Comparison of ENCODE assay signal across 8 cellular contexts in genomic region chr1:8848663-8849386, GRCh38. TPM values are rescaled to one million over a fixed set of nuclear protein-coding genes. Genes with fewer than 3 reads are reported as not detected.
DNase-seq lines count a peak whose midpoint lies in the region; ATAC-seq and TF ChIP-seq lines count a peak whose summit lies in the region.

No MANE protein-coding gene starts in this region.

- peak; percentile 88 for TF ChIP-seq CTCF in mesothelial cell of epicardium (IDR thresholded peaks at IDR 0.05; ENCODE audit: unreplicated experiment)

- DNase-seq in DMS79 (lab: John Stamatoyannopoulos, UW) = peak; percentile 92
- DNase-seq in NCI-H82 treated with DMSO at 0.1 percent for 48 hours (lab: John Stamatoyannopoulos, UW; ENCODE audit: unreplicated experiment) = peak; percentile 82
- peak; percentile 92 for DNase-seq in activated CD8-positive, alpha-beta memory T cell treated with anti-CD3 and anti-CD28 coated beads for 24 hours
- peak; percentile 34 to 56 (median 49) for DNase-seq in effector memory CD4-positive, alpha-beta T cell
- peak; percentile 86 to 89 for DNase-seq in mesothelial cell of epicardium (ENCODE audit: low spot score in 2 of 2, unreplicated experiment in 2 of 2)
- DNase-seq in stimulated activated CD8-positive, alpha-beta memory T cell treated with anti-CD3 and anti-CD28 coated beads, Interleukin-15, amount 100 ng/mL, for 1 hour (ENCODE audit: low read depth) = peak; percentile 49

- peaks cover 18% of the 10 kb centered on the region for H3K4me1 Mint-ChIP-seq in mesothelial cell of epicardium

- no peaks in the 10 kb centered on the region for H3K36me3 ChIP-seq in effector memory CD4-positive, alpha-beta T cell (ENCODE audit: control insufficient read depth, insufficient read depth, low read length)

- H3K4me3 Mint-ChIP-seq in mesothelial cell of epicardium = no peak overlapping the region

- no peak overlapping the region for H3K27ac ChIP-seq in effector memory CD4-positive, alpha-beta T cell (ENCODE audit: insufficient read depth, low read length, poor library complexity, severe bottlenecking)

- H3K9me3 ChIP-seq in effector memory CD4-positive, alpha-beta T cell (ENCODE audit: control insufficient read depth, low read length) = no peaks in the 10 kb centered on the region

- no peak overlapping the region for H3K4me3 ChIP-seq in effector memory CD4-positive, alpha-beta T cell (ENCODE audit: insufficient read depth, low read depth, low read length, poor library complexity, severe bottlenecking)

- no peak overlapping the region for H3K27ac Mint-ChIP-seq in mesothelial cell of epicardium

- H3K27me3 ChIP-seq in effector memory CD4-positive, alpha-beta T cell (replicated peaks; ENCODE audit: control insufficient read depth, insufficient read depth, low read length, poor library complexity, severe bottlenecking) = no peaks in the 10 kb centered on the region

- ATAC-seq in HG03521 (IDR thresholded peaks at IDR 0.05; ENCODE audit: unreplicated experiment) = peak; percentile 48
- no peak for ATAC-seq in HG03045 (IDR thresholded peaks at IDR 0.05; ENCODE audit: unreplicated experiment)

- H3K27me3 Mint-ChIP-seq in mesothelial cell of epicardium (ENCODE audit: low read depth) = peaks cover 2% of the 10 kb centered on the region

- no peaks in the 10 kb centered on the region for H3K9me3 Mint-ChIP-seq in mesothelial cell of epicardium

- H3K4me1 ChIP-seq in effector memory CD4-positive, alpha-beta T cell (ENCODE audit: control insufficient read depth, insufficient read depth, low read length, poor library complexity, severe bottlenecking) = no peaks in the 10 kb centered on the region

- H3K36me3 Mint-ChIP-seq in mesothelial cell of epicardium = no peaks in the 10 kb centered on the region

RNA-seq across cellular contexts. Expression of gene ENO1, which starts 29.7 kb away (rescaled TPM):
- 1,024 to 1,067 TPM (median 1,030 TPM) in 3 replicates for total RNA-seq in mesothelial cell of epicardium

RNA-seq across cellular contexts. Expression of gene RERE, which starts 31.4 kb away (rescaled TPM):
- total RNA-seq in mesothelial cell of epicardium = 177 to 187 TPM (median 187 TPM) in 3 replicates
